ENCODE assay signal across 13 cellular contexts in genomic region chr1:205512059-205513045, GRCh38. TPM values are rescaled to one million over a fixed set of nuclear protein-coding genes. Genes with fewer than 3 reads are reported as not detected.
A peak's percentile ranks its signal among the peaks of the same experiment; 100 is the strongest.
DNase-seq lines count a peak whose midpoint lies in the region; ATAC-seq, FAIRE-seq and TF ChIP-seq lines count a peak whose summit lies in the region.
"Had no signal": no experiment of that assay in that cellular context is flagged by ENCODE, and none has a peak within 500 bp of the region (broad histone marks: within the 10 kb centered on the region; RNA-seq: fewer than 3 reads in every experiment).

No MANE protein-coding gene starts in this region.

- H3K27ac ChIP-seq in K562 (ENCODE audit: extremely low read depth, low read depth, low read length), result no peak overlapping the region
- H3K27ac ChIP-seq in small intestine (ENCODE audit: low read depth in 1 of 2, low read length in 1 of 2), result peak overlapping the region in 1 of 2 donors; percentile 70

- H3K9me3 Mint-ChIP-seq in T-cell, result no peaks in the 10 kb centered on the region
- H3K9me3 Mint-ChIP-seq: activated CD4-positive, alpha-beta T cell treated with anti-CD3 and anti-CD28 coated beads, Interleukin-2, amount 10 ng/mL, durations not matched to agents 7 days and 5 days; activated naive CD8-positive, alpha-beta T cell treated with anti-CD3 and anti-CD28 coated beads, Interleukin-2, amount 10 ng/mL, durations not matched to agents 7 days and 5 days had no signal

- no peak overlapping the region for H3K4me2 ChIP-seq in K562 (ENCODE audit: insufficient read depth, low read length)

- no peak for TF ChIP-seq RAD21 in K562 (CRISPR knock-in tag; conservative IDR thresholded peaks at IDR 0.05 in 1 of 2, IDR thresholded peaks at IDR 0.05 in 1 of 2)

- H3K27me3 ChIP-seq in K562 (ENCODE audit: control insufficient read depth in 2 of 2, insufficient read depth in 2 of 2, low read length in 2 of 2) (peaks cover 14 to 42% of the 10 kb centered on the region in 2 experiments), small intestine (ENCODE audit: control insufficient read depth in 2 of 2, insufficient read depth in 2 of 2, low read length in 2 of 2) (no peaks in the 10 kb centered on the region)

- in situ Hi-C loops in K562 (cut with MboI), result no loop called here

- H3K4me3 Mint-ChIP-seq in T-cell, result no peak overlapping the region
- H3K4me3 Mint-ChIP-seq: activated CD4-positive, alpha-beta T cell treated with anti-CD3 and anti-CD28 coated beads, Interleukin-2, amount 10 ng/mL, durations not matched to agents 7 days and 5 days; activated naive CD8-positive, alpha-beta T cell treated with anti-CD3 and anti-CD28 coated beads, Interleukin-2, amount 10 ng/mL, durations not matched to agents 7 days and 5 days had no signal

- H3K4me1 Mint-ChIP-seq in T-cell, result peaks cover 0 to 5% (median 0%) of the 10 kb centered on the region in 3 donors
- H3K4me1 Mint-ChIP-seq: activated CD4-positive, alpha-beta T cell treated with anti-CD3 and anti-CD28 coated beads, Interleukin-2, amount 10 ng/mL, durations not matched to agents 7 days and 5 days had no signal

- H3K9ac ChIP-seq in K562 (ENCODE audit: insufficient read depth in 1 of 2, low read depth in 2 of 2, low read length in 2 of 2), result no peak overlapping the region

- H3K27me3 Mint-ChIP-seq in T-cell, result no peaks in the 10 kb centered on the region
- H3K27me3 Mint-ChIP-seq: activated CD4-positive, alpha-beta T cell treated with anti-CD3 and anti-CD28 coated beads, Interleukin-2, amount 10 ng/mL, durations not matched to agents 7 days and 5 days; activated naive CD8-positive, alpha-beta T cell treated with anti-CD3 and anti-CD28 coated beads, Interleukin-2, amount 10 ng/mL, durations not matched to agents 7 days and 5 days had no signal

- no peak for FAIRE-seq in K562 (lab: Jason Lieb, UNC)
- no peak for FAIRE-seq in small intestine (lab: Jason Lieb, UNC)

- no peak for TF ChIP-seq POLR2A in K562 (conservative IDR thresholded peaks at IDR 0.05)
- TF ChIP-seq POLR2A in GM18505 (IDR thresholded peaks at IDR 0.05; ENCODE audit: borderline replicate concordance, extremely low read depth, insufficient read depth, insufficient read length), result no peak

- ATAC-seq in K562, result peak; percentile 39
- peak; percentile 80 for ATAC-seq in left colon
- ATAC-seq in T-cell (replicated peaks in 1 of 4), result no peak
- no peak for ATAC-seq in GM21360 (IDR thresholded peaks at IDR 0.05; ENCODE audit: unreplicated experiment)
- no peak for ATAC-seq in HG03025 (IDR thresholded peaks at IDR 0.05; ENCODE audit: low FRiP score, unreplicated experiment)
- ATAC-seq in GM18505 (IDR thresholded peaks at IDR 0.05; ENCODE audit: unreplicated experiment), result no peak

- H3K79me2 ChIP-seq in K562 (ENCODE audit: control insufficient read depth, insufficient read depth, low read length), result no peaks in the 10 kb centered on the region

- no peaks in the 10 kb centered on the region for H3K36me3 ChIP-seq in K562 (ENCODE audit: control insufficient read depth, insufficient read depth, low read length)
- no peaks in the 10 kb centered on the region for H3K36me3 ChIP-seq in small intestine (ENCODE audit: control insufficient read depth in 2 of 2, insufficient read depth in 2 of 2, low read length in 2 of 2)

- 0 out of 2 replicates have a peak, but pooled peaks cover 6% of the 10 kb centered on the region for H4K20me1 ChIP-seq in K562 (replicated peaks; ENCODE audit: control insufficient read depth, insufficient read depth, low read length)

- CTCF ChIA-PET in K562 (lab: Yijun Ruan, JAX; ENCODE audit: low intra/inter-chr PET ratio) (no interaction called here), T-cell (lab: Charles Lee) (no interaction called here)

- no peak overlapping the region for H2AFZ ChIP-seq in K562 (ENCODE audit: low read depth, low read length)

- H3K9me3 ChIP-seq in K562 (replicated peaks; ENCODE audit: control insufficient read depth, insufficient read depth, low read depth, low read length), result no peaks in the 10 kb centered on the region
- no peaks in the 10 kb centered on the region for H3K9me3 ChIP-seq in small intestine (ENCODE audit: control insufficient read depth, low read depth)

- H3K4me1 ChIP-seq in K562 (replicated peaks in 1 of 2; ENCODE audit: control insufficient read depth in 2 of 2, insufficient read depth in 2 of 2, low read length in 2 of 2) (peaks cover 0 to 5% of the 10 kb centered on the region in 2 experiments; a peak in 2 of 5 replicates), small intestine (ENCODE audit: control insufficient read depth in 2 of 2, insufficient read depth in 1 of 2, low read depth in 1 of 2, low read length in 1 of 2) (peaks cover 3 to 7% of the 10 kb centered on the region in 2 donors)

- H3K9me1 ChIP-seq in K562 (ENCODE audit: control insufficient read depth, insufficient read depth, low read length), result no peaks in the 10 kb centered on the region

- POLR2A ChIA-PET in K562 (lab: Yijun Ruan, JAX), result interaction anchor here (0.6 to 0.7 kb wide), 2 partner anchors 23 to 96 kb away, joined by 3 read pairs; no protein-coding TSS in a partner anchor
- POLR2A ChIA-PET in T-cell (lab: Charles Lee), result interaction anchor here in 1 of 2 donors (0.5 kb wide), 1 partner anchor 961 kb away, joined by 4 read pairs; no protein-coding TSS in a partner anchor

- no peak overlapping the region for H3K27ac Mint-ChIP-seq in T-cell
- H3K27ac Mint-ChIP-seq: activated CD4-positive, alpha-beta T cell treated with anti-CD3 and anti-CD28 coated beads, Interleukin-2, amount 10 ng/mL, durations not matched to agents 7 days and 5 days; activated naive CD8-positive, alpha-beta T cell treated with anti-CD3 and anti-CD28 coated beads, Interleukin-2, amount 10 ng/mL, durations not matched to agents 7 days and 5 days had no signal

- TF ChIP-seq CTCF in K562 (IDR thresholded peaks at IDR 0.05 in 2 of 3, conservative IDR thresholded peaks at IDR 0.05 in 1 of 3; ENCODE audit: insufficient read depth in 2 of 3, low read depth in 1 of 3, low read length in 3 of 3), result no peak

- H3K4me3 ChIP-seq in K562, result no peak overlapping the region
- H3K4me3 ChIP-seq in small intestine (ENCODE audit: low read depth in 1 of 2, low read length in 2 of 2), result no peak overlapping the region

- 9% methylated on average over 13 of the region's 13 CpGs for WGBS in K562 (ENCODE audit: insufficient coverage, low coverage, missing lambda C conversion rate)
- 56 to 64% (median 64%) methylated on average over 13 of the region's 13 CpGs for WGBS in small intestine, 3 donors

- TF ChIP-seq EP300 in K562 (IDR thresholded peaks at IDR 0.05; ENCODE audit: low read length), result no peak

- intact Hi-C loops in K562 (cut with micrococcal nuclease), result no loop called here
- intact Hi-C loops in left colon (cut with DNase I, micrococcal nuclease), result no loop called here

- BruUV-seq in K562 (replicated peaks; lab: Mats Ljungman, UMichigan), result no TSS peak

- DNase-seq in HT1080 (ENCODE audit: low read depth) (peak; percentile 26), K562 (ENCODE audit: extremely low read depth in 1 of 4, low spot score in 3 of 4) (no peak), left colon (peak in 1 of 2 donors; percentile 33), small intestine (peak; percentile 50), T-cell (no peak)
- DNase-seq: activated CD4-positive, alpha-beta T cell treated with anti-CD3 and anti-CD28 coated beads, Interleukin-2, amount 10 ng/mL, durations not matched to agents 7 days and 5 days; activated naive CD8-positive, alpha-beta T cell treated with anti-CD3 and anti-CD28 coated beads, Interleukin-2, amount 10 ng/mL, durations not matched to agents 7 days and 5 days; DND-41; NCI-H1694; stimulated activated naive CD4-positive, alpha-beta T cell treated with Interleukin-2 at 50 U/mL for 16 hours had no signal

- H3K36me3 Mint-ChIP-seq in T-cell, result no peaks in the 10 kb centered on the region
- H3K36me3 Mint-ChIP-seq: activated naive CD8-positive, alpha-beta T cell treated with anti-CD3 and anti-CD28 coated beads, Interleukin-2, amount 10 ng/mL, durations not matched to agents 7 days and 5 days had no signal

RNA-seq across cellular contexts. Expression of gene CDK18, which starts 7.9 kb away (rescaled TPM):
- total RNA-seq in HT1080 (2014; rRNA removed; shearing (Covaris generic)), result 0.87 and 1.7 TPM in 2 replicates
- 2.8 and 2.9 TPM in 2 replicates for polyA plus RNA-seq in HT1080 (2015; cell fraction: cytosol; rRNA removed)
- 4.5 and 8.6 TPM in 2 replicates for polyA plus RNA-seq in HT1080 (2015; cell fraction: nucleus; rRNA removed)
- 0.63 and 3.1 TPM in 2 replicates for total RNA-seq in K562 (2011; cell fraction: chromatin; rRNA removed; ENCODE audit: low replicate concordance)
- 0.92 and 1.2 TPM in 2 replicates for total RNA-seq in K562 (2011; cell fraction: nucleolus; rRNA removed)
- 1.0 and 1.7 TPM in 2 replicates for total RNA-seq in K562 (2011; cell fraction: nucleoplasm; rRNA removed)
- 0.05 TPM in 1 of 2 replicates, not detected in the other for total RNA-seq in K562 (2014; rRNA removed)
- 0.07 TPM in 1 of 2 replicates, not detected in the other for total RNA-seq in K562 (2014; rRNA removed; fragmentation: Illumina TruSeq; extraction: Trizol)
- total RNA-seq in K562 (2015; rRNA removed; fragmentation: Illumina TruSeq; extraction: Trizol), result 0.23 and 0.69 TPM in 2 replicates
- 0.34 and 0.44 TPM in 2 replicates for total RNA-seq in K562 (2021)
- 0.17 and 0.20 TPM in 2 replicates for polyA plus RNA-seq in K562 (2011; rRNA removed)
- 0.06 and 0.25 TPM in 2 replicates for polyA plus RNA-seq in K562 (2011; cell fraction: cytosol; rRNA removed)
- 0.51 and 1.9 TPM in 2 replicates for polyA plus RNA-seq in K562 (2011; cell fraction: nucleus; rRNA removed)
- 0.46 and 1.4 TPM in 2 replicates for polyA plus RNA-seq in K562 (2012)
- polyA plus RNA-seq in K562 (2014; fragmentation: Illumina TruSeq; extraction: Trizol), result 0.51 and 0.61 TPM in 2 replicates
- polyA plus RNA-seq in K562 (2014; fragmentation: Nextera tagmentation; extraction: Ambion mirVana), result not detected
- 0.08 and 0.19 TPM in 2 replicates for polyA plus RNA-seq in K562 (2014; rRNA removed)
- polyA minus RNA-seq in K562 (2011; rRNA and poly(A)+ RNA removed), result 0.18 and 0.28 TPM in 2 replicates
- polyA minus RNA-seq in K562 (2011; cell fraction: cytosol; rRNA and poly(A)+ RNA removed), result not detected in 2 replicates
- polyA minus RNA-seq in K562 (2011; cell fraction: nucleus; rRNA and poly(A)+ RNA removed), result 0.56 and 1.6 TPM in 2 replicates
- total RNA-seq in left colon, result 10 to 100 TPM; 32.6 to 39.2 TPM
- polyA plus RNA-seq in small intestine, result 10 to 100 TPM; 32.7 to 62.4 (median 43.8) TPM
- total RNA-seq in T-cell, result 1 to 10 TPM; 1.7 to 4.6 (median 2.1) TPM

RNA-seq across cellular contexts. Expression of gene BLACAT1, which starts 56.5 kb away (rescaled TPM):
- total RNA-seq in HT1080 (2014; rRNA removed; shearing (Covaris generic)), result 0.10 and 0.19 TPM in 2 replicates
- 0.50 and 0.93 TPM in 2 replicates for polyA plus RNA-seq in HT1080 (2015; cell fraction: cytosol; rRNA removed)
- polyA plus RNA-seq in HT1080 (2015; cell fraction: nucleus; rRNA removed), result 2.6 and 4.2 TPM in 2 replicates
- 5.4 and 17.4 TPM in 2 replicates for total RNA-seq in K562 (2011; cell fraction: chromatin; rRNA removed; ENCODE audit: low replicate concordance)
- total RNA-seq in K562 (2011; cell fraction: nucleolus; rRNA removed), result 5.8 and 9.7 TPM in 2 replicates
- total RNA-seq in K562 (2011; cell fraction: nucleoplasm; rRNA removed), result 7.8 and 9.5 TPM in 2 replicates
- 0.37 and 0.73 TPM in 2 replicates for total RNA-seq in K562 (2014; rRNA removed)
- 0.73 and 1.1 TPM in 2 replicates for total RNA-seq in K562 (2014; rRNA removed; fragmentation: Illumina TruSeq; extraction: Trizol)
- 0.45 and 0.47 TPM in 2 replicates for total RNA-seq in K562 (2015; rRNA removed; fragmentation: Illumina TruSeq; extraction: Trizol)
- 0.83 and 1.0 TPM in 2 replicates for total RNA-seq in K562 (2021)
- polyA plus RNA-seq in K562 (2011; rRNA removed), result 3.4 and 5.9 TPM in 2 replicates
- polyA plus RNA-seq in K562 (2011; cell fraction: cytosol; rRNA removed), result 2.6 and 3.6 TPM in 2 replicates
- polyA plus RNA-seq in K562 (2011; cell fraction: nucleus; rRNA removed), result 7.5 and 19.7 TPM in 2 replicates
- 1.2 and 3.3 TPM in 2 replicates for polyA plus RNA-seq in K562 (2012)
- polyA plus RNA-seq in K562 (2014; fragmentation: Illumina TruSeq; extraction: Trizol), result 1.2 and 1.6 TPM in 2 replicates
- polyA plus RNA-seq in K562 (2014; fragmentation: Nextera tagmentation; extraction: Ambion mirVana), result under 1 TPM; 0.10 to 0.17 TPM
- polyA plus RNA-seq in K562 (2014; rRNA removed), result 0.84 and 1.3 TPM in 2 replicates
- 3.0 and 5.2 TPM in 2 replicates for polyA minus RNA-seq in K562 (2011; rRNA and poly(A)+ RNA removed)
- polyA minus RNA-seq in K562 (2011; cell fraction: cytosol; rRNA and poly(A)+ RNA removed), result 0.55 and 1.3 TPM in 2 replicates
- 3.4 and 4.8 TPM in 2 replicates for polyA minus RNA-seq in K562 (2011; cell fraction: nucleus; rRNA and poly(A)+ RNA removed)
- total RNA-seq in left colon, result under 1 TPM; 0.14 to 0.34 TPM
- polyA plus RNA-seq in small intestine, result under 1 TPM in 2 of 3 donors, not detected in 1; 0.22 to 0.30 TPM
- total RNA-seq in T-cell, result under 1 TPM in 3 of 5 donors, not detected in 2; 0.16 to 0.60 (median 0.30) TPM

Comparison
In these comparisons a context has a peak if more than half of its experiments do, and no peak if none do; other contexts are left out.
1. DNase-seq: peak in HT1080 (single experiment) and small intestine (single experiment); none in K562 (0 of 4) and T-cell (0 of 34).
2. ATAC-seq: peak in K562 (single experiment) and left colon (single experiment); none in T-cell (0 of 4), GM21360 (single experiment), HG03025 (single experiment) and GM18505 (single experiment).
3. RNA of gene CDK18, which starts 7.9 kb away (total RNA-seq): 32.6 to 39.2 TPM in left colon; 1.7 to 4.6 TPM in T-cell, 0.87 to 1.7 TPM in HT1080 and 0.05 to 3.1 TPM in K562; every median in the first group is over 4 times any median in the second.